In the genomic region with DNA sequence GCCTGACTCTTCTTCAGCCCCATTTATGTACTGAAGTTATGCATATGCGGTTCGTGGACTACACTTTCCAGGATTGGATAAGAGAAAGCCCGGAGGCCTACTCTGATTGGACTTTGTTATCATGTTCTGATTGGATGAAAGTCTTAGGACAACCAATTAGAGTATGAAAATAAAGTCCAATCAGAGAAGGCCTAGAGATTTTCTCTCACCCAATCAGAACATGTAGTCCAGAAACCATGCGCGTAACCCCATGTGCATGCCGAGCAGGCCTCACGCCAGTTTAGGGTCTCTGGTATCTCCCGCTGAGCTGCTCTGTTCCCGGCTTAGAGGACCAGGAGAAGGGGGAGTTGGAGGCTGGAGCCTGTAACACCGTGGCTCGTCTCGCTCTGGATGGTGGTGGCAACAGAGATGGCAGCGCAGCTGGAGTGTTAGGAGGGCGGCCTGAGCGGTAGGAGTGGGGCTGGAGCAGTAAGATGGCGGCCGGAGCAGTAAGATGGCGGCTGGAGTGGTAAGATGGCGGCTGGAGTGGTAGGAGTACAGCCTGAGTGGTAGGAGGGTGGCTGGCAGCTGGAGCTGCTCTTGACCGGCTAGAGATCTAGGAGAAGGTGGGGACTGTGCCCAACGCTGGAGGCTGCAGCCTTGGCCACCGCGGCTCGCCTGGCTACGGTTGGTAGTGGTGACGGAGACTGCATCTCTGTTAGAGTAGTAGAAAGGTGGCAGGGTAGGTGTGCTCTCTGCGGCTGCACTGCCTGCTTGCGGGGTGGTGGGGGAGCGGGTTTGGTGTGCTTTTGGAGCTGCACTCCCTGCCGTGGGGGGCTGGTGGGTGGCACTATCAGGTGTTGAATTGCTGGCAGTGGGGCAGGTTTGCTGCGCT, we compare ENCODE assay signal across 1 cellular context.
TF ChIP-seq lines count a peak whose summit lies in the region.
"Not testable (repeated sequence)": the region's sequence is repeated elsewhere in the genome, so short reads cannot be mapped to it uniquely, and the experiment has no call there.

No MANE protein-coding gene starts in this region.

TF ChIP-seq in K562, 482 proteins besides CTCF, POLR2A, EP300 and RAD21 (continued from another document and continues in another):
- TF ChIP-seq, protein P1, sequence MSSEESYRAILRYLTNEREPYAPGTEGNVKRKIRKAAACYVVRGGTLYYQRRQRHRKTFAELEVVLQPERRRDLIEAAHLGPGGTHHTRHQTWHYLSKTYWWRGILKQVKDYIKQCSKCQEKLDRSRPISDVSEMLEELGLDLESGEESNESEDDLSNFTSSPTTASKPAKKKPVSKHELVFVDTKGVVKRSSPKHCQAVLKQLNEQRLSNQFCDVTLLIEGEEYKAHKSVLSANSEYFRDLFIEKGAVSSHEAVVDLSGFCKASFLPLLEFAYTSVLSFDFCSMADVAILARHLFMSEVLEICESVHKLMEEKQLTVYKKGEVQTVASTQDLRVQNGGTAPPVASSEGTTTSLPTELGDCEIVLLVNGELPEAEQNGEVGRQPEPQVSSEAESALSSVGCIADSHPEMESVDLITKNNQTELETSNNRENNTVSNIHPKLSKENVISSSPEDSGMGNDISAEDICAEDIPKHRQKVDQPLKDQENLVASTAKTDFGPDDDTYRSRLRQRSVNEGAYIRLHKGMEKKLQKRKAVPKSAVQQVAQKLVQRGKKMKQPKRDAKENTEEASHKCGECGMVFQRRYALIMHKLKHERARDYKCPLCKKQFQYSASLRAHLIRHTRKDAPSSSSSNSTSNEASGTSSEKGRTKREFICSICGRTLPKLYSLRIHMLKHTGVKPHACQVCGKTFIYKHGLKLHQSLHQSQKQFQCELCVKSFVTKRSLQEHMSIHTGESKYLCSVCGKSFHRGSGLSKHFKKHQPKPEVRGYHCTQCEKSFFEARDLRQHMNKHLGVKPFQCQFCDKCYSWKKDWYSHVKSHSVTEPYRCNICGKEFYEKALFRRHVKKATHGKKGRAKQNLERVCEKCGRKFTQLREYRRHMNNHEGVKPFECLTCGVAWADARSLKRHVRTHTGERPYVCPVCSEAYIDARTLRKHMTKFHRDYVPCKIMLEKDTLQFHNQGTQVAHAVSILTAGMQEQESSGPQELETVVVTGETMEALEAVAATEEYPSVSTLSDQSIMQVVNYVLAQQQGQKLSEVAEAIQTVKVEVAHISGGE (CRISPR knock-in tag; IDR thresholded peaks at IDR 0.05), result peak in 1 of 3 experiments; percentile 76; a peak in 2 of 6 replicates
- TF ChIP-seq POLR2B (IDR thresholded peaks at IDR 0.05; ENCODE audit: low read depth, partially characterized antibody), result peak; percentile 88
- TF ChIP-seq KDM5B (IDR thresholded peaks at IDR 0.05; ENCODE audit: insufficient replicate concordance, low read depth, low read length), result peak; percentile 52
- peak; percentile 91; the same call in 1 of the 2 replicates for TF ChIP-seq GATAD2A (IDR thresholded peaks at IDR 0.05)
- TF ChIP-seq, protein P2, sequence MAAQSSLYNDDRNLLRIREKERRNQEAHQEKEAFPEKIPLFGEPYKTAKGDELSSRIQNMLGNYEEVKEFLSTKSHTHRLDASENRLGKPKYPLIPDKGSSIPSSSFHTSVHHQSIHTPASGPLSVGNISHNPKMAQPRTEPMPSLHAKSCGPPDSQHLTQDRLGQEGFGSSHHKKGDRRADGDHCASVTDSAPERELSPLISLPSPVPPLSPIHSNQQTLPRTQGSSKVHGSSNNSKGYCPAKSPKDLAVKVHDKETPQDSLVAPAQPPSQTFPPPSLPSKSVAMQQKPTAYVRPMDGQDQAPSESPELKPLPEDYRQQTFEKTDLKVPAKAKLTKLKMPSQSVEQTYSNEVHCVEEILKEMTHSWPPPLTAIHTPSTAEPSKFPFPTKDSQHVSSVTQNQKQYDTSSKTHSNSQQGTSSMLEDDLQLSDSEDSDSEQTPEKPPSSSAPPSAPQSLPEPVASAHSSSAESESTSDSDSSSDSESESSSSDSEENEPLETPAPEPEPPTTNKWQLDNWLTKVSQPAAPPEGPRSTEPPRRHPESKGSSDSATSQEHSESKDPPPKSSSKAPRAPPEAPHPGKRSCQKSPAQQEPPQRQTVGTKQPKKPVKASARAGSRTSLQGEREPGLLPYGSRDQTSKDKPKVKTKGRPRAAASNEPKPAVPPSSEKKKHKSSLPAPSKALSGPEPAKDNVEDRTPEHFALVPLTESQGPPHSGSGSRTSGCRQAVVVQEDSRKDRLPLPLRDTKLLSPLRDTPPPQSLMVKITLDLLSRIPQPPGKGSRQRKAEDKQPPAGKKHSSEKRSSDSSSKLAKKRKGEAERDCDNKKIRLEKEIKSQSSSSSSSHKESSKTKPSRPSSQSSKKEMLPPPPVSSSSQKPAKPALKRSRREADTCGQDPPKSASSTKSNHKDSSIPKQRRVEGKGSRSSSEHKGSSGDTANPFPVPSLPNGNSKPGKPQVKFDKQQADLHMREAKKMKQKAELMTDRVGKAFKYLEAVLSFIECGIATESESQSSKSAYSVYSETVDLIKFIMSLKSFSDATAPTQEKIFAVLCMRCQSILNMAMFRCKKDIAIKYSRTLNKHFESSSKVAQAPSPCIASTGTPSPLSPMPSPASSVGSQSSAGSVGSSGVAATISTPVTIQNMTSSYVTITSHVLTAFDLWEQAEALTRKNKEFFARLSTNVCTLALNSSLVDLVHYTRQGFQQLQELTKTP (IDR thresholded peaks at IDR 0.05; ENCODE audit: low read depth in 1 of 2, partially characterized antibody in 2 of 2), result peak in 1 of 2 experiments; percentile 61
- TF ChIP-seq ZNF232 (CRISPR knock-in tag; IDR thresholded peaks at IDR 0.05), result 0 out of 2 replicates have a peak, but pooled peaks have one; percentile 84
- TF ChIP-seq, protein P3, sequence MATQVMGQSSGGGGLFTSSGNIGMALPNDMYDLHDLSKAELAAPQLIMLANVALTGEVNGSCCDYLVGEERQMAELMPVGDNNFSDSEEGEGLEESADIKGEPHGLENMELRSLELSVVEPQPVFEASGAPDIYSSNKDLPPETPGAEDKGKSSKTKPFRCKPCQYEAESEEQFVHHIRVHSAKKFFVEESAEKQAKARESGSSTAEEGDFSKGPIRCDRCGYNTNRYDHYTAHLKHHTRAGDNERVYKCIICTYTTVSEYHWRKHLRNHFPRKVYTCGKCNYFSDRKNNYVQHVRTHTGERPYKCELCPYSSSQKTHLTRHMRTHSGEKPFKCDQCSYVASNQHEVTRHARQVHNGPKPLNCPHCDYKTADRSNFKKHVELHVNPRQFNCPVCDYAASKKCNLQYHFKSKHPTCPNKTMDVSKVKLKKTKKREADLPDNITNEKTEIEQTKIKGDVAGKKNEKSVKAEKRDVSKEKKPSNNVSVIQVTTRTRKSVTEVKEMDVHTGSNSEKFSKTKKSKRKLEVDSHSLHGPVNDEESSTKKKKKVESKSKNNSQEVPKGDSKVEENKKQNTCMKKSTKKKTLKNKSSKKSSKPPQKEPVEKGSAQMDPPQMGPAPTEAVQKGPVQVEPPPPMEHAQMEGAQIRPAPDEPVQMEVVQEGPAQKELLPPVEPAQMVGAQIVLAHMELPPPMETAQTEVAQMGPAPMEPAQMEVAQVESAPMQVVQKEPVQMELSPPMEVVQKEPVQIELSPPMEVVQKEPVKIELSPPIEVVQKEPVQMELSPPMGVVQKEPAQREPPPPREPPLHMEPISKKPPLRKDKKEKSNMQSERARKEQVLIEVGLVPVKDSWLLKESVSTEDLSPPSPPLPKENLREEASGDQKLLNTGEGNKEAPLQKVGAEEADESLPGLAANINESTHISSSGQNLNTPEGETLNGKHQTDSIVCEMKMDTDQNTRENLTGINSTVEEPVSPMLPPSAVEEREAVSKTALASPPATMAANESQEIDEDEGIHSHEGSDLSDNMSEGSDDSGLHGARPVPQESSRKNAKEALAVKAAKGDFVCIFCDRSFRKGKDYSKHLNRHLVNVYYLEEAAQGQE (CRISPR knock-in tag; IDR thresholded peaks at IDR 0.05; ENCODE audit: low read depth), result 0 out of 2 replicates have a peak, but pooled peaks have one; percentile 30
- 0 out of 2 replicates have a peak, but pooled peaks have one; percentile 16 for TF ChIP-seq ETV1 (tag; conservative IDR thresholded peaks at IDR 0.05; ENCODE audit: low read depth)
- TF ChIP-seq SP1 (CRISPR knock-in tag; IDR thresholded peaks at IDR 0.05), result 0 out of 2 replicates have a peak, but pooled peaks have one; percentile 30
- peak; percentile 59; the same call in 1 of the 2 replicates for TF ChIP-seq ZNF431 (CRISPR knock-in tag; IDR thresholded peaks at IDR 0.05)
- TF ChIP-seq, protein P4, sequence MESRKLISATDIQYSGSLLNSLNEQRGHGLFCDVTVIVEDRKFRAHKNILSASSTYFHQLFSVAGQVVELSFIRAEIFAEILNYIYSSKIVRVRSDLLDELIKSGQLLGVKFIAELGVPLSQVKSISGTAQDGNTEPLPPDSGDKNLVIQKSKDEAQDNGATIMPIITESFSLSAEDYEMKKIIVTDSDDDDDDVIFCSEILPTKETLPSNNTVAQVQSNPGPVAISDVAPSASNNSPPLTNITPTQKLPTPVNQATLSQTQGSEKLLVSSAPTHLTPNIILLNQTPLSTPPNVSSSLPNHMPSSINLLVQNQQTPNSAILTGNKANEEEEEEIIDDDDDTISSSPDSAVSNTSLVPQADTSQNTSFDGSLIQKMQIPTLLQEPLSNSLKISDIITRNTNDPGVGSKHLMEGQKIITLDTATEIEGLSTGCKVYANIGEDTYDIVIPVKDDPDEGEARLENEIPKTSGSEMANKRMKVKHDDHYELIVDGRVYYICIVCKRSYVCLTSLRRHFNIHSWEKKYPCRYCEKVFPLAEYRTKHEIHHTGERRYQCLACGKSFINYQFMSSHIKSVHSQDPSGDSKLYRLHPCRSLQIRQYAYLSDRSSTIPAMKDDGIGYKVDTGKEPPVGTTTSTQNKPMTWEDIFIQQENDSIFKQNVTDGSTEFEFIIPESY (CRISPR knock-in tag; IDR thresholded peaks at IDR 0.05), result peak; percentile 77; the same call in 1 of the 2 replicates
- TF ChIP-seq, protein P5, sequence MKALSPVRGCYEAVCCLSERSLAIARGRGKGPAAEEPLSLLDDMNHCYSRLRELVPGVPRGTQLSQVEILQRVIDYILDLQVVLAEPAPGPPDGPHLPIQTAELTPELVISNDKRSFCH (CRISPR knock-in tag; IDR thresholded peaks at IDR 0.05), result not testable (repeated sequence)
- TF ChIP-seq, protein P5 (tag; IDR thresholded peaks at IDR 0.05), result peak; percentile 66
- peak; percentile 65; the same call in 1 of the 2 replicates for TF ChIP-seq NR2C2 (CRISPR knock-in tag; IDR thresholded peaks at IDR 0.05)
- TF ChIP-seq NR2C2 (tag; IDR thresholded peaks at IDR 0.05), result peak; percentile 72; the same call in 1 of the 2 replicates
- peak; percentile 85 for TF ChIP-seq CC2D1A (IDR thresholded peaks at IDR 0.05)
- peak; percentile 40; the same call in 1 of the 2 replicates for TF ChIP-seq ZNF282 (CRISPR knock-in tag; IDR thresholded peaks at IDR 0.05)
- peak; percentile 95 for TF ChIP-seq L3MBTL2 (IDR thresholded peaks at IDR 0.05)
- TF ChIP-seq NCOA2 (IDR thresholded peaks at IDR 0.05; ENCODE audit: partially characterized antibody in 2 of 2), result peak in 1 of 2 experiments; percentile 93
- TF ChIP-seq, protein P6, sequence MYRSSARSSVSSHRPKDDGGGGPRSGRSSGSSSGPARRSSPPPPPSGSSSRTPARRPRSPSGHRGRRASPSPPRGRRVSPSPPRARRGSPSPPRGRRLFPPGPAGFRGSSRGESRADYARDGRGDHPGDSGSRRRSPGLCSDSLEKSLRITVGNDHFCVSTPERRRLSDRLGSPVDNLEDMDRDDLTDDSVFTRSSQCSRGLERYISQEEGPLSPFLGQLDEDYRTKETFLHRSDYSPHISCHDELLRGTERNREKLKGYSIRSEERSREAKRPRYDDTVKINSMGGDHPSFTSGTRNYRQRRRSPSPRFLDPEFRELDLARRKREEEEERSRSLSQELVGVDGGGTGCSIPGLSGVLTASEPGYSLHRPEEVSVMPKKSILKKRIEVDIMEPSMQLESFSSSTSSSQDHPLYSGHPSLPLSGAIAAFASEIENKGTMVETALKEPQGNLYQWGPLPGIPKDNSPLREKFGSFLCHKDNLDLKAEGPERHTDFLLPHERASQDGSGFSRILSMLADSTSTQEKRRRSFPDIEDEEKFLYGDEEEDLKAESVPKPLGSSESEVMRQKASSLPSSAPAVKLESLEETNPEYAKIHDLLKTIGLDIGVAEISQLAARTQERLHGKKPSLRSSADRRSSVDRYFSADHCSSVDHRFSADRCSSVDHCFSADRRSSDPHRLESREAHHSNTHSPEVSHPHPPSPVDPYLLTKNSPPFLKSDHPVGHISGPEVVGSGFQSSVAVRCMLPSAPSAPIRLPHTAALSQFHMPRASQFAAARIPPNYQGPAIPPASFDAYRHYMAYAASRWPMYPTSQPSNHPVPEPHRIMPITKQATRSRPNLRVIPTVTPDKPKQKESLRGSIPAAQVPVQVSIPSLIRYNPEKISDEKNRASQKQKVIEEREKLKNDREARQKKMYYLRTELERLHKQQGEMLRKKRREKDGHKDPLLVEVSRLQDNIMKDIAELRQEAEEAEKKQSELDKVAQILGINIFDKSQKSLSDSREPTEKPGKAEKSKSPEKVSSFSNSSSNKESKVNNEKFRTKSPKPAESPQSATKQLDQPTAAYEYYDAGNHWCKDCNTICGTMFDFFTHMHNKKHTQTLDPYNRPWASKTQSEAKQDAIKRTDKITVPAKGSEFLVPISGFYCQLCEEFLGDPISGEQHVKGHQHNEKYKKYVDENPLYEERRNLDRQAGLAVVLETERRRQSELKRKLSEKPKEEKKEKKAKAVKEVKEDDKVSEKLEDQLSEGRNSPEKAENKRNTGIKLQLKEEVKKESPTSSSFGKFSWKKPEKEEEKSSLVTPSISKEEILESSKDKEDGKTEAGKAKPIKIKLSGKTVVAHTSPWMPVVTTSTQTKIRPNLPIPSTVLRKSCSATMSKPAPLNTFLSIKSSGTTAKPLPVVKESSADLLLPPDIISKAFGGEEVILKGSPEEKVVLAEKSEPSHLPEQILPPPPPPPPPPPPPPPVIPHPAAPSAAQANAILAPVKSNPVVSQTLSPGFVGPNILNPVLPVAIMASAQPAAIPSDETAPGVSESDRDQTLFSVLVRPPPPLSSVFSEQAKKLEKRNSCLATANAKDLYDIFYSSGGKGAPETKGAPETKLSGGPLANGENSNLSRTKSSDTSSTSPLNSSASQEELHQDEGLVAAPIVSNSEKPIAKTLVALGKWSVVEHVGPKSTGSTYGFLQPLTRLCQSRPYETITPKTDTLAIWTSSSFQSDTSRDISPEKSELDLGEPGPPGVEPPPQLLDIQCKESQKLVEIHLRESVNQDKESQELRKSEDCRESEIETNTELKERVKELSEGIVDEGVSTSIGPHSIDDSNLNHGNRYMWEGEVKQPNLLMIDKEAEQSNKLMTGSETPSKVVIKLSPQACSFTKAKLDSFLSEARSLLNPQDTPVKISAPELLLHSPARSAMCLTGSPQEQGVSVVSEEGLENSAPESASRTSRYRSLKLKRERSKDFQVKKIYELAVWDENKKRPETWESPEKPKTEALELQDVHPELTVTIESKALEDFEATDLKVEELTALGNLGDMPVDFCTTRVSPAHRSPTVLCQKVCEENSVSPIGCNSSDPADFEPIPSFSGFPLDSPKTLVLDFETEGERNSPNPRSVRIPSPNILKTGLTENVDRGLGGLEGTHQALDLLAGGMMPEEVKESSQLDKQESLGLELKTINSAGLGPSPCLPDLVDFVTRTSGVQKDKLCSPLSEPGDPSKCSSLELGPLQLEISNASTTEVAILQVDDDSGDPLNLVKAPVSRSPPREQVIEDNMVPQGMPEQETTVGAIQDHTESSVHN (IDR thresholded peaks at IDR 0.05; ENCODE audit: borderline replicate concordance in 1 of 2, low read depth in 1 of 2), result peak in 1 of 2 experiments; percentile 99; a peak in 2 of 4 replicates
- TF ChIP-seq CXXC5 (CRISPR knock-in tag; IDR thresholded peaks at IDR 0.05), result peak; percentile 75
- peak; percentile 38; the same call in 1 of the 2 replicates for TF ChIP-seq GABPA (tag; conservative IDR thresholded peaks at IDR 0.05; ENCODE audit: low read depth)
- peak; percentile 83; the same call in 1 of the 2 replicates for TF ChIP-seq ZNF165 (CRISPR knock-in tag; IDR thresholded peaks at IDR 0.05; ENCODE audit: borderline replicate concordance)
- peak; percentile 63 to 77; a peak in 3 of 4 replicates for TF ChIP-seq FOXK2 (conservative IDR thresholded peaks at IDR 0.05 in 1 of 2, IDR thresholded peaks at IDR 0.05 in 1 of 2; ENCODE audit: low read depth in 2 of 2)
